1 cellular context compared by ENCODE assay signal in the genomic region with DNA sequence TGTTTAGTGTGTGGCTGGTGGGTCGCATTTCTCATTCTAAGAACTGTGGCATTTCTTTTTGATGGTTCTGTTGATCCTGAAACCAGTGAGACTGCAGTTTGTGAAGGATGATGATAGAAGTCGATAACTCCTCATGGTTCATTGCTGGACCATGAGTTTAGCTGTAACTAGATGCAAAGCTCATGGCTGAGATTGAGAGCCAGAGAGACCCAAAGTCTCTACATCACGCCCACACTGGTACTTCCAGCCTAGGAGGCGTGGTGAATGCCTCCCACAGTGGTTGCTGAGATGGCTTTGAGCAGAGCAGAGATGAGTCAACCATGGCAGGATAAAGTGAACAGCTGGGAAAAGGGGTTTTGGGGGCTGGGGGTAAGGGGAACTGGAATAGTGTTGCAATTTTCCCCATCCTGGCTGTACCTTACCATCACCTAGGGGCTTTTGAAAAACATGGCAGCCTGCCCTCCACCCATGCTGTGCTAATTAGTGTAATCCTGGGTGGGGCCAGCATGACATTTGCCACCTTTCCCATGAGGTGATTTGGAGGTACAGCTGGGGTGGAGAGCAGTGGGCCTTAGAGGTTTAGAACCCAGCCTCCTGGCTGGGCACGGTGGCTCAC.
TF ChIP-seq lines count a peak whose summit lies in the region.

No MANE protein-coding gene starts in this region.

TF ChIP-seq in HepG2, 621 proteins besides CTCF, POLR2A, EP300 and RAD21:
- no peak for TF ChIP-seq TSC22D2 (CRISPR knock-in tag; IDR thresholded peaks at IDR 0.05; ENCODE audit: borderline replicate concordance)
- no peak for TF ChIP-seq ATM (IDR thresholded peaks at IDR 0.05; ENCODE audit: borderline replicate concordance)
- no peak for TF ChIP-seq EZH2 (conservative IDR thresholded peaks at IDR 0.05; ENCODE audit: low read depth, low read length)
- no peak for TF ChIP-seq ARNT (IDR thresholded peaks at IDR 0.05)
- TF ChIP-seq, protein P1, sequence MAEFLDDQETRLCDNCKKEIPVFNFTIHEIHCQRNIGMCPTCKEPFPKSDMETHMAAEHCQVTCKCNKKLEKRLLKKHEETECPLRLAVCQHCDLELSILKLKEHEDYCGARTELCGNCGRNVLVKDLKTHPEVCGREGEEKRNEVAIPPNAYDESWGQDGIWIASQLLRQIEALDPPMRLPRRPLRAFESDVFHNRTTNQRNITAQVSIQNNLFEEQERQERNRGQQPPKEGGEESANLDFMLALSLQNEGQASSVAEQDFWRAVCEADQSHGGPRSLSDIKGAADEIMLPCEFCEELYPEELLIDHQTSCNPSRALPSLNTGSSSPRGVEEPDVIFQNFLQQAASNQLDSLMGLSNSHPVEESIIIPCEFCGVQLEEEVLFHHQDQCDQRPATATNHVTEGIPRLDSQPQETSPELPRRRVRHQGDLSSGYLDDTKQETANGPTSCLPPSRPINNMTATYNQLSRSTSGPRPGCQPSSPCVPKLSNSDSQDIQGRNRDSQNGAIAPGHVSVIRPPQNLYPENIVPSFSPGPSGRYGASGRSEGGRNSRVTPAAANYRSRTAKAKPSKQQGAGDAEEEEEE (CRISPR knock-in tag; IDR thresholded peaks at IDR 0.05; ENCODE audit: borderline replicate concordance): no peak
- TF ChIP-seq ZNF841 (CRISPR knock-in tag; IDR thresholded peaks at IDR 0.05; ENCODE audit: borderline replicate concordance): no peak
- TF ChIP-seq ZNF564 (CRISPR knock-in tag; IDR thresholded peaks at IDR 0.05): no peak
- no peak for TF ChIP-seq TBX2 (CRISPR knock-in tag; IDR thresholded peaks at IDR 0.05; ENCODE audit: borderline replicate concordance)
- no peak for TF ChIP-seq KLF9 (CRISPR knock-in tag; IDR thresholded peaks at IDR 0.05; ENCODE audit: low read depth)
- TF ChIP-seq, protein P2, sequence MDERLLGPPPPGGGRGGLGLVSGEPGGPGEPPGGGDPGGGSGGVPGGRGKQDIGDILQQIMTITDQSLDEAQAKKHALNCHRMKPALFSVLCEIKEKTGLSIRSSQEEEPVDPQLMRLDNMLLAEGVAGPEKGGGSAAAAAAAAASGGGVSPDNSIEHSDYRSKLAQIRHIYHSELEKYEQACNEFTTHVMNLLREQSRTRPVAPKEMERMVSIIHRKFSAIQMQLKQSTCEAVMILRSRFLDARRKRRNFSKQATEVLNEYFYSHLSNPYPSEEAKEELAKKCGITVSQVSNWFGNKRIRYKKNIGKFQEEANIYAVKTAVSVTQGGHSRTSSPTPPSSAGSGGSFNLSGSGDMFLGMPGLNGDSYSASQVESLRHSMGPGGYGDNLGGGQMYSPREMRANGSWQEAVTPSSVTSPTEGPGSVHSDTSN (CRISPR knock-in tag; IDR thresholded peaks at IDR 0.05): no peak
- no peak for TF ChIP-seq ZNF282 (IDR thresholded peaks at IDR 0.05; ENCODE audit: partially characterized antibody)
- no peak for TF ChIP-seq ZNF136 (CRISPR knock-in tag; IDR thresholded peaks at IDR 0.05; ENCODE audit: low read depth)
- no peak for TF ChIP-seq ATF1 (CRISPR knock-in tag; IDR thresholded peaks at IDR 0.05)
- no peak for TF ChIP-seq ZNF510 (CRISPR knock-in tag; IDR thresholded peaks at IDR 0.05; ENCODE audit: low read depth)
- TF ChIP-seq CHCHD3 (CRISPR knock-in tag; IDR thresholded peaks at IDR 0.05): no peak
- TF ChIP-seq KDM4B (CRISPR knock-in tag; IDR thresholded peaks at IDR 0.05): no peak
- TF ChIP-seq ZNF709 (CRISPR knock-in tag; IDR thresholded peaks at IDR 0.05): no peak
